12 cellular contexts compared by ENCODE assay signal in the genomic region with DNA sequence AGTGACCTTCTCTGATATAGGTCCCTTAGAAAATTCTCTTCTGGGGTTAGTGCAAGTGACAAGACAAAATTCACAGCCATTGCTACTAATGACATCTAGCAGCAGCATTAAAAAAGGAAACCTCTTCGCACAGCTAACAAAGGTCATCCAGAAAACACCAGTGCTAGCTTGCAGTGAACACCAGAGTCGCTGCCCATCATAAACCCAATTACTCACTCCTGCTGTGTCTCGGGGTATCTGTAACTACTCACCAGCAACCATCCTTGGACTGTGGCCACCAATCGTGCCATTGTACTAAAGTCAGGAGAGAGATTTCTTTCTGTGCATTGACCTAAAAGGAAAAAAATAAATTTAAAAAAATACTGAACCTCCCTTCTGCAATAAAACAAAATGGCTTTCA.
DNase-seq lines count a peak whose midpoint lies in the region; ATAC-seq and TF ChIP-seq lines count a peak whose summit lies in the region.
"Had no signal": no experiment of that assay in that cellular context is flagged by ENCODE, and none has a peak within 500 bp of the region (broad histone marks: within the 10 kb centered on the region; RNA-seq: fewer than 3 reads in every experiment).

No MANE protein-coding gene starts in this region.

- peaks cover 14% of the 10 kb centered on the region for H3K9me3 Mint-ChIP-seq in neural progenitor cell
- peaks cover 27% of the 10 kb centered on the region for H3K9me3 Mint-ChIP-seq in stimulated activated effector memory CD8-positive, alpha-beta T cell treated with anti-CD3 and anti-CD28 coated beads, Interleukin-12 subunit alpha, Interleukin-12 subunit beta, amount 100 ng/mL, for 72 hours

- DNase-seq in G401 (ENCODE audit: low spot score) = peak; percentile 6
- DNase-seq in cerebellar cortex (ENCODE audit: low spot score) = peak; percentile 6
- DNase-seq in heart right ventricle = peak; percentile 4 to 9
- DNase-seq in neural progenitor cell (ENCODE audit: low spot score) = no peak
- DNase-seq in stimulated activated effector memory CD8-positive, alpha-beta T cell treated with anti-CD3 and anti-CD28 coated beads, Interleukin-12 subunit alpha, Interleukin-12 subunit beta, amount 100 ng/mL, for 72 hours (ENCODE audit: low spot score in 2 of 2) = no peak
- DNase-seq in medulla oblongata (ENCODE audit: extremely low spot score) = no peak
- DNase-seq in lower lobe of right lung = no peak
- DNase-seq: CD4-positive, alpha-beta T cell; DMS79; GOT3; H9 had no signal

- no peaks in the 10 kb centered on the region for H4K20me1 ChIP-seq in neural progenitor cell (ENCODE audit: low read depth)

- no peaks in the 10 kb centered on the region for H3K27me3 ChIP-seq in heart right ventricle
- H3K27me3 ChIP-seq in neural progenitor cell = no peaks in the 10 kb centered on the region
- H3K27me3 ChIP-seq in lower lobe of right lung (ENCODE audit: low read depth) = no peaks in the 10 kb centered on the region

- H3K79me2 ChIP-seq in neural progenitor cell (ENCODE audit: low read depth) = no peaks in the 10 kb centered on the region

- no peaks in the 10 kb centered on the region for H3K36me3 ChIP-seq in heart right ventricle
- no peaks in the 10 kb centered on the region for H3K36me3 ChIP-seq in neural progenitor cell
- no peaks in the 10 kb centered on the region for H3K36me3 ChIP-seq in lower lobe of right lung

- no peak overlapping the region for H3K4me3 Mint-ChIP-seq in neural progenitor cell
- no peak overlapping the region for H3K4me3 Mint-ChIP-seq in stimulated activated effector memory CD8-positive, alpha-beta T cell treated with anti-CD3 and anti-CD28 coated beads, Interleukin-12 subunit alpha, Interleukin-12 subunit beta, amount 100 ng/mL, for 72 hours
- H3K4me3 Mint-ChIP-seq: B cell; CD4-positive, alpha-beta T cell; H9 had no signal

- H3F3A ChIP-seq in neural progenitor cell (ENCODE audit: low read depth) = no peaks in the 10 kb centered on the region

- in situ Hi-C loops in G401 (cut with HindIII; ENCODE audit: low sequenced_read_pairs) = no loop called here

- H3K27ac ChIP-seq in heart right ventricle (peak overlapping the region in 4 of 10 donors; percentile 3 to 32 (median 10)), neural progenitor cell (no peak overlapping the region), lower lobe of right lung (no peak overlapping the region)

- H3K27me3 Mint-ChIP-seq in neural progenitor cell (ENCODE audit: insufficient read depth, low read depth) = no peaks in the 10 kb centered on the region
- H3K27me3 Mint-ChIP-seq: B cell; CD4-positive, alpha-beta T cell had no signal

- no peaks in the 10 kb centered on the region for H3K36me3 Mint-ChIP-seq in neural progenitor cell
- H3K36me3 Mint-ChIP-seq in stimulated activated effector memory CD8-positive, alpha-beta T cell treated with anti-CD3 and anti-CD28 coated beads, Interleukin-12 subunit alpha, Interleukin-12 subunit beta, amount 100 ng/mL, for 72 hours = no peaks in the 10 kb centered on the region

- H3K4me1 Mint-ChIP-seq in neural progenitor cell = peaks cover 3% of the 10 kb centered on the region
- no peaks in the 10 kb centered on the region for H3K4me1 Mint-ChIP-seq in stimulated activated effector memory CD8-positive, alpha-beta T cell treated with anti-CD3 and anti-CD28 coated beads, Interleukin-12 subunit alpha, Interleukin-12 subunit beta, amount 100 ng/mL, for 72 hours
- H3K4me1 Mint-ChIP-seq: B cell had no signal

- H3K9me3 ChIP-seq in heart right ventricle (peaks cover 0 to 20% (median 0%) of the 10 kb centered on the region in 11 donors), neural progenitor cell (ENCODE audit: low read depth) (peaks cover 9% of the 10 kb centered on the region), lower lobe of right lung (no peaks in the 10 kb centered on the region)

- intact Hi-C loops in heart right ventricle (cut with DNase I) = no loop called here
- intact Hi-C loops in lower lobe of right lung (cut with DNase I) = no loop called here

- H3K4me2 ChIP-seq in neural progenitor cell = no peak overlapping the region

- no peak overlapping the region for H3K27ac Mint-ChIP-seq in neural progenitor cell
- no peak overlapping the region for H3K27ac Mint-ChIP-seq in stimulated activated effector memory CD8-positive, alpha-beta T cell treated with anti-CD3 and anti-CD28 coated beads, Interleukin-12 subunit alpha, Interleukin-12 subunit beta, amount 100 ng/mL, for 72 hours
- H3K27ac Mint-ChIP-seq: B cell; CD4-positive, alpha-beta T cell; H9 had no signal

- peaks cover 0 to 17% (median 0%) of the 10 kb centered on the region in 9 donors for H3K4me1 ChIP-seq in heart right ventricle
- H3K4me1 ChIP-seq in neural progenitor cell = peaks cover 6% of the 10 kb centered on the region
- no peaks in the 10 kb centered on the region for H3K4me1 ChIP-seq in lower lobe of right lung

- TF ChIP-seq CTCF in heart right ventricle (IDR thresholded peaks at IDR 0.05) = no peak
- no peak for TF ChIP-seq CTCF in neural progenitor cell (IDR thresholded peaks at IDR 0.05)
- TF ChIP-seq CTCF in lower lobe of right lung (IDR thresholded peaks at IDR 0.05) = no peak

- H3K4me3 ChIP-seq in heart right ventricle (no peak overlapping the region), neural progenitor cell (no peak overlapping the region), lower lobe of right lung (no peak overlapping the region)

- ATAC-seq in heart right ventricle (peak in 7 of 8 donors; percentile 25 to 90 (median 74)), lower lobe of right lung (no peak)
- ATAC-seq in stimulated activated effector memory CD8-positive, alpha-beta T cell treated with anti-CD3 and anti-CD28 coated beads, Interleukin-12 subunit alpha, Interleukin-12 subunit beta, amount 100 ng/mL, for 72 hours = no peak

- H3K9ac ChIP-seq in neural progenitor cell = no peak overlapping the region

- H2AFZ ChIP-seq in neural progenitor cell (replicated peaks) = peak overlapping the region; percentile 61

- WGBS in heart right ventricle, 2 donors = 26 to 43% methylated on average over 4 of the region's 4 CpGs

Comparison
In these comparisons a context has a peak if more than half of its experiments do, and no peak if none do; other contexts are left out.
1. DNase-seq: peak in G401 (single experiment), cerebellar cortex (single experiment) and heart right ventricle (2 of 2); none in neural progenitor cell (single experiment), stimulated activated effector memory CD8-positive, alpha-beta T cell treated with anti-CD3 and anti-CD28 coated beads, Interleukin-12 subunit alpha, Interleukin-12 subunit beta, amount 100 ng/mL, for 72 hours (0 of 2), medulla oblongata (single experiment) and lower lobe of right lung (single experiment).
2. ATAC-seq: peak in heart right ventricle (7 of 8); none in stimulated activated effector memory CD8-positive, alpha-beta T cell treated with anti-CD3 and anti-CD28 coated beads, Interleukin-12 subunit alpha, Interleukin-12 subunit beta, amount 100 ng/mL, for 72 hours (single experiment) and lower lobe of right lung (0 of 2).